Comparison of ENCODE assay signal across 8 cellular contexts in genomic region chr18:72822202-72822601, GRCh38. TPM values are rescaled to one million over a fixed set of nuclear protein-coding genes. Genes with fewer than 3 reads are reported as not detected.
"Had no signal": no experiment of that assay in that cellular context is flagged by ENCODE, and none has a peak within 500 bp of the region (broad histone marks: within the 10 kb centered on the region; RNA-seq: fewer than 3 reads in every experiment).

No MANE protein-coding gene starts in this region.

- H2AFZ ChIP-seq: GM23248, GM23338 had no signal

- DNase-seq: GM23248, GOT3, H7, H9, HCEC 1CT, HFFc6 had no signal

- H3K4me3 ChIP-seq: GM23248, GM23338, HAP-1 had no signal

- H3K4me1 ChIP-seq: HAP-1 had no signal

- H3K9ac ChIP-seq: GM23248 had no signal

- H3K36me3 ChIP-seq: HAP-1 had no signal

- H3K9me3 ChIP-seq: HAP-1 had no signal

- H3K4me2 ChIP-seq: GM23338 had no signal

- H3K27ac ChIP-seq: GM23248 had no signal

RNA-seq across cellular contexts. Expression of gene NETO1, which starts 45.6 kb away (rescaled TPM):
- polyA plus RNA-seq: GM23248 had no signal
